1 cellular context compared by ENCODE assay signal in genomic region chr19:1445932-1446712, GRCh38.
TF ChIP-seq lines count a peak whose summit lies in the region.

No MANE protein-coding gene starts in this region.

TF ChIP-seq in HEK293, 187 proteins besides CTCF, POLR2A, EP300 and RAD21 (continued from another document):
- TF ChIP-seq INSM2 (tag by site-specific recombination; IDR thresholded peaks at IDR 0.05) (no peak), ZNF585B (tag by site-specific recombination; IDR thresholded peaks at IDR 0.05) (no peak), ZNF518A (tag by site-specific recombination; conservative IDR thresholded peaks at IDR 0.05; ENCODE audit: low read depth) (no peak)
